Comparison of ENCODE assay signal across 21 cellular contexts in the genomic region with DNA sequence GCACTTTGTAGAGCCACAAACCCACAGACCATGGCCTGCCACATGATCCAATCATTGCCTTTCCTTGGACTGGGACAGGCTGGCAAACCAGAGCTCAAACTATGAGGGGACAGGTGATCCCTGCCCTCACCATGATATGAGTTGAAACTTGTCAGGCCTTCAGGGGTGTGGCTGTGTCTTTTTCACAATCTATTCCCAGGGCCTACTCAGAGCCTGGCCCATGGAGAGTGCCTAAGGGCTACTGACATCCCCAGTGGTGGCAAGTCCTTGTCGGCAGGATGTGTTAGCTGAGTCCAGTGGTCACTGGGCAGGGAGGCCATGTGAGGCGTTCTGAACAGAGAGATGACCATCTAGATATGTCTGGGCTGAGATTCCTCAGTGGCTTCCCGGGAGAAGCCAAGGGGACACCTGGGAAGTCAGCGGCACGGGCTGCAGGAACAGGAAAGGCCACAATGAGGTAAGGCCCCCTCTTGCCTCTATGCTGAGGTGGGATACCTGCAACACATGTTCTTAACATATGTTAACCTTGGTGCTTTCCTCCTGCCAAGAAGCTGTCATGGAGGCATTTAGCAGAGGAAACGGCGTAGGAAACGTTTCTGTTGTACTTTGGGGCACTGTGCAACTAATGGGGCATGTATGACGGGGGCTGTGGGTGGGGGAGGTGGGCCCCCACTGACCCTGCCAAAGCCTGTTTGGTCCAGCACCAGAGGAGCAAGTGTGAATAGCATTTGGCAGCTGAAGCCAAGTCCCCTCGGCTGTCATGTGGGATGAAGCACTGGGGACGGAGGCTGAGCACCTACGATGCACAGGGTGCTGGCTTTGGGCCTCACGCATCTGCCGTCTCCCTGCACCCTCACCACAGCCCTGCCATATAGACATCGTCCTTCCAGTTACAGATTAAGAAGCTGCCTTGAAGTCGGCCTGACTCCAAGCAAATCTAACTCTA.
"Had no signal": no experiment of that assay in that cellular context is flagged by ENCODE, and none has a peak within 500 bp of the region (broad histone marks: within the 10 kb centered on the region; RNA-seq: fewer than 3 reads in every experiment).

No MANE protein-coding gene starts in this region.

- H3K36me3 Mint-ChIP-seq: activated naive CD8-positive, alpha-beta T cell treated with anti-CD3 and anti-CD28 coated beads for 36 hours; memory B cell; naive thymus-derived CD8-positive, alpha-beta T cell had no signal

- H3K4me3 ChIP-seq: gastrocnemius medialis, left lung, SJSA1, skin epidermis, suprapubic skin, transverse colon had no signal

- H3K27ac ChIP-seq: gastrocnemius medialis, left lung, suprapubic skin, transverse colon had no signal

- H3K4me1 Mint-ChIP-seq: activated naive CD8-positive, alpha-beta T cell treated with anti-CD3 and anti-CD28 coated beads for 36 hours; memory B cell; naive thymus-derived CD8-positive, alpha-beta T cell had no signal

- H3K9me3 ChIP-seq: gastrocnemius medialis, left lung, SJSA1, suprapubic skin, transverse colon had no signal

- H3K4me1 ChIP-seq: gastrocnemius medialis, left lung, transverse colon had no signal

- H3K27me3 Mint-ChIP-seq: stimulated activated naive CD8-positive, alpha-beta T cell treated with anti-CD3 and anti-CD28 coated beads, Interleukin-15, Interleukin-2, amounts not matched to agents 100 ng/mL and 50 ng/mL, for 24 hours had no signal

- H3K4me3 Mint-ChIP-seq: activated naive CD8-positive, alpha-beta T cell treated with anti-CD3 and anti-CD28 coated beads for 36 hours; activated T-cell treated with anti-CD3 and anti-CD28 coated beads, Interleukin-2, amount 50 U/mL, for 72 hours; memory B cell; naive thymus-derived CD8-positive, alpha-beta T cell; stimulated activated naive CD8-positive, alpha-beta T cell treated with anti-CD3 and anti-CD28 coated beads, Interleukin-15, Interleukin-2, amounts not matched to agents 100 ng/mL and 50 ng/mL, for 24 hours; T-helper 17 cell had no signal

- H3K27me3 ChIP-seq: gastrocnemius medialis, left lung, SJSA1, suprapubic skin, transverse colon had no signal

- H3K27ac Mint-ChIP-seq: activated naive CD8-positive, alpha-beta T cell treated with anti-CD3 and anti-CD28 coated beads for 36 hours; activated T-cell treated with anti-CD3 and anti-CD28 coated beads, Interleukin-2, amount 50 U/mL, for 72 hours; memory B cell; naive thymus-derived CD8-positive, alpha-beta T cell; stimulated activated naive CD8-positive, alpha-beta T cell treated with anti-CD3 and anti-CD28 coated beads, Interleukin-15, Interleukin-2, amounts not matched to agents 100 ng/mL and 50 ng/mL, for 24 hours; T-helper 17 cell had no signal

- H3K9me3 Mint-ChIP-seq: activated naive CD8-positive, alpha-beta T cell treated with anti-CD3 and anti-CD28 coated beads for 36 hours; activated T-cell treated with anti-CD3 and anti-CD28 coated beads, Interleukin-2, amount 50 U/mL, for 72 hours; memory B cell; naive thymus-derived CD8-positive, alpha-beta T cell; stimulated activated naive CD8-positive, alpha-beta T cell treated with anti-CD3 and anti-CD28 coated beads, Interleukin-15, Interleukin-2, amounts not matched to agents 100 ng/mL and 50 ng/mL, for 24 hours had no signal

- H3K36me3 ChIP-seq: gastrocnemius medialis, left lung, SJSA1, suprapubic skin, transverse colon had no signal

- DNase-seq: activated CD4-positive, alpha-beta T cell treated with anti-CD3 and anti-CD28 coated beads, Interleukin-2, amount 50 U/mL, for 4 hours; activated naive CD8-positive, alpha-beta T cell treated with anti-CD3 and anti-CD28 coated beads for 36 hours; activated T-cell treated with anti-CD3 and anti-CD28 coated beads, Interleukin-2, amount 50 U/mL, for 72 hours; amniotic stem cell; caudate nucleus; erythroblast; gastrocnemius medialis; kidney; left lung; posterior cingulate gyrus; retina; stimulated activated CD4-positive, alpha-beta T cell treated with anti-CD3 and anti-CD28 coated beads, Interleukin-15, amount 100 ng/mL, for 24 hours; stimulated activated CD4-positive, alpha-beta T cell treated with anti-CD3 and anti-CD28 coated beads, Interleukin-2, amount 100 ng/mL, for 48 hours; T-helper 17 cell; transverse colon had no signal
